19 cellular contexts compared by ENCODE assay signal in the genomic region with DNA sequence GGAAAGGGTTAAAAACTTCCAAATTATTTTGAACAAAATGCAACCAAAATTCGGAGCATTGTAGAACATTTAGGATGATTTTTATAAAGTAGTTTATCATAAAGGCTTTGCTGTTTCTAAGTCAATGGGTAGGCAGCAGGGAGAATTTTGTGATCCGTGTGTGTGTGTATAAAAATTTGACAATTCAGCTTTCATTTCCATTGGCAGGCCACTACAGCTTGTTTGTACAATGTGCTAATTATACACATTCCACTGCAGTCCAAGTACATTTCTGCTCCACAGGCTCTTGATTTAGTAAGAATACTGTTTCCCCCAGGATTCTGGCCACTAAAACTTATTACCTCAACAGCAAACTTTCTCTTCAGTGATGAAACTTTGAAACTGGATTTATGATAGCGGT.
"Had no signal": no experiment of that assay in that cellular context is flagged by ENCODE, and none has a peak within 500 bp of the region (broad histone marks: within the 10 kb centered on the region; RNA-seq: fewer than 3 reads in every experiment).

No MANE protein-coding gene starts in this region.

- ATAC-seq: activated CD4-positive, alpha-beta T cell treated with anti-CD3 and anti-CD28 coated beads for 36 hours; activated CD8-positive, alpha-beta T cell treated with anti-CD3 and anti-CD28 coated beads for 36 hours; activated naive CD8-positive, alpha-beta T cell treated with anti-CD3 and anti-CD28 coated beads, Interleukin-2, amount 50 U/mL, for 24 hours; esophagus mucosa; gastrocnemius medialis; lower lobe of right lung; right lobe of liver; stimulated activated naive CD8-positive, alpha-beta T cell treated with anti-CD3 and anti-CD28 coated beads, Interleukin-15, Interleukin-2, amounts not matched to agents 100 U/mL and 50 U/mL, for 24 hours had no signal

- H3K27me3 ChIP-seq: gastrocnemius medialis, neutrophil, right lobe of liver had no signal

- H3K27me3 Mint-ChIP-seq: central memory CD8-positive, alpha-beta T cell; progenitor cell of endocrine pancreas had no signal

- DNase-seq: activated CD4-positive, alpha-beta T cell treated with anti-CD3 and anti-CD28 coated beads for 36 hours; activated CD8-positive, alpha-beta memory T cell treated with anti-CD3 and anti-CD28 coated beads, Interleukin-2, amount 50 U/mL, for 48 hours; activated CD8-positive, alpha-beta T cell treated with anti-CD3 and anti-CD28 coated beads for 36 hours; activated naive CD4-positive, alpha-beta T cell; activated naive CD8-positive, alpha-beta T cell treated with anti-CD3 and anti-CD28 coated beads, Interleukin-2, amount 50 U/mL, for 24 hours; gastrocnemius medialis; lower lobe of right lung; naive B cell; right lobe of liver; stimulated activated CD4-positive, alpha-beta T cell treated with anti-CD3 and anti-CD28 coated beads, Interleukin-12 subunit alpha, Interleukin-12 subunit beta, amount 100 ng/mL, for 4 hours; stimulated activated naive CD8-positive, alpha-beta T cell treated with anti-CD3 and anti-CD28 coated beads, Interleukin-15, Interleukin-2, amounts not matched to agents 100 U/mL and 50 U/mL, for 24 hours; T-helper 1 cell had no signal

- H3K4me1 Mint-ChIP-seq: activated CD4-positive, alpha-beta T cell treated with anti-CD3 and anti-CD28 coated beads for 36 hours; activated naive CD8-positive, alpha-beta T cell treated with anti-CD3 and anti-CD28 coated beads, Interleukin-2, amount 50 U/mL, for 24 hours; central memory CD8-positive, alpha-beta T cell; naive B cell had no signal

- H3K36me3 ChIP-seq: gastrocnemius medialis, lower lobe of right lung, neutrophil, right lobe of liver had no signal

- H3K4me3 ChIP-seq: gastrocnemius medialis, lower lobe of right lung, right lobe of liver had no signal

- H3K9me3 Mint-ChIP-seq: activated CD8-positive, alpha-beta T cell treated with anti-CD3 and anti-CD28 coated beads for 36 hours; activated T-helper 1 cell treated with anti-CD3 and anti-CD28 coated beads, Interleukin-12 subunit alpha, Interleukin-12 subunit beta, Interleukin-2, Interleukin-4 antibody, amounts not matched to agents 30 ng/mL and 10 ng/mL and 1 ng/mL, durations not matched to agents 14 hours and 24 hours and 36 hours; central memory CD8-positive, alpha-beta T cell had no signal

- H3K36me3 Mint-ChIP-seq: brain, naive B cell had no signal

- H3K27ac Mint-ChIP-seq: activated CD4-positive, alpha-beta T cell treated with anti-CD3 and anti-CD28 coated beads for 36 hours; activated CD8-positive, alpha-beta T cell treated with anti-CD3 and anti-CD28 coated beads for 36 hours; activated naive CD8-positive, alpha-beta T cell treated with anti-CD3 and anti-CD28 coated beads, Interleukin-2, amount 50 U/mL, for 24 hours; activated T-helper 1 cell treated with anti-CD3 and anti-CD28 coated beads, Interleukin-12 subunit alpha, Interleukin-12 subunit beta, Interleukin-2, Interleukin-4 antibody, amounts not matched to agents 30 ng/mL and 10 ng/mL and 1 ng/mL, durations not matched to agents 14 hours and 24 hours and 36 hours; naive B cell; progenitor cell of endocrine pancreas had no signal

- H3K27ac ChIP-seq: gastrocnemius medialis, lower lobe of right lung, neutrophil, right lobe of liver, VCaP had no signal

- H3K4me1 ChIP-seq: lower lobe of right lung, right lobe of liver had no signal

- H3K9me3 ChIP-seq: gastrocnemius medialis, lower lobe of right lung, neutrophil, right lobe of liver had no signal

- H3K4me3 Mint-ChIP-seq: activated CD4-positive, alpha-beta T cell treated with anti-CD3 and anti-CD28 coated beads for 36 hours; activated CD8-positive, alpha-beta T cell treated with anti-CD3 and anti-CD28 coated beads for 36 hours; activated naive CD8-positive, alpha-beta T cell treated with anti-CD3 and anti-CD28 coated beads, Interleukin-2, amount 50 U/mL, for 24 hours; activated T-helper 1 cell treated with anti-CD3 and anti-CD28 coated beads, Interleukin-12 subunit alpha, Interleukin-12 subunit beta, Interleukin-2, Interleukin-4 antibody, amounts not matched to agents 30 ng/mL and 10 ng/mL and 1 ng/mL, durations not matched to agents 14 hours and 24 hours and 36 hours; central memory CD8-positive, alpha-beta T cell; naive B cell had no signal
